ENCODE assay signal across 9 cellular contexts in genomic region chr3:122952509-122952908, GRCh38.
DNase-seq lines count a peak whose midpoint lies in the region; ATAC-seq and TF ChIP-seq lines count a peak whose summit lies in the region.
"Had no signal": no experiment of that assay in that cellular context is flagged by ENCODE, and none has a peak within 500 bp of the region (broad histone marks: within the 10 kb centered on the region; RNA-seq: fewer than 3 reads in every experiment).

No MANE protein-coding gene starts in this region.

- DNase-seq in GM13976 (ENCODE audit: low spot score) (peak; percentile 59), SK-N-SH (no peak), left colon (no peak), GM13977 (ENCODE audit: low spot score) (no peak)
- DNase-seq in stimulated activated CD4-positive, alpha-beta T cell treated with anti-CD3 and anti-CD28 coated beads, Interleukin-2, amount 100 ng/mL, for 48 hours, result no peak
- DNase-seq in activated naive CD4-positive, alpha-beta T cell treated with anti-CD3 and anti-CD28 coated beads, Interleukin-2, amount 50 U/mL, for 16 hours, result no peak

- peaks cover 0 to 8% of the 10 kb centered on the region in 2 experiments; a peak in 1 of 4 replicates for H3K4me1 ChIP-seq in SK-N-SH (ENCODE audit: control insufficient read depth in 1 of 2, insufficient read depth in 2 of 2, low read depth in 1 of 2, low read length in 1 of 2)

- WGBS in SK-N-SH (ENCODE audit: low lambda C conversion rate), result 81% methylated on average over 3 of the region's 3 CpGs

- H2AFZ ChIP-seq in SK-N-SH (ENCODE audit: low read depth), result no peak overlapping the region

- TF ChIP-seq EP300 in SK-N-SH (IDR thresholded peaks at IDR 0.05; ENCODE audit: borderline replicate concordance in 1 of 2, low read depth in 1 of 2, low read length in 1 of 2), result no peak

- no peaks in the 10 kb centered on the region for H4K20me1 ChIP-seq in SK-N-SH (ENCODE audit: insufficient read depth)

- no peak overlapping the region for H3K4me3 ChIP-seq in SK-N-SH (ENCODE audit: low read depth in 2 of 2, low read length in 1 of 2)
- H3K4me3 ChIP-seq: thoracic aorta had no signal

- H3K9ac ChIP-seq in SK-N-SH, result no peak overlapping the region

- H3F3A ChIP-seq in SK-N-SH (replicated peaks; ENCODE audit: insufficient read depth), result no peaks in the 10 kb centered on the region

- H3K36me3 ChIP-seq in SK-N-SH (replicated peaks in 1 of 2; ENCODE audit: control insufficient read depth in 1 of 2, insufficient read depth in 2 of 2, low read length in 1 of 2), result no peaks in the 10 kb centered on the region
- H3K36me3 ChIP-seq: thoracic aorta had no signal

- intact Hi-C loops in left colon (cut with DNase I, micrococcal nuclease), result no loop called here

- no peak overlapping the region for H3K27ac ChIP-seq in SK-N-SH (ENCODE audit: low read depth in 2 of 2, low read length in 1 of 2)
- H3K27ac ChIP-seq: thoracic aorta had no signal

- no peaks in the 10 kb centered on the region for H3K27me3 ChIP-seq in SK-N-SH (ENCODE audit: insufficient read depth)

- no peaks in the 10 kb centered on the region for H3K9me3 ChIP-seq in SK-N-SH
- H3K9me3 ChIP-seq: thoracic aorta had no signal

- TF ChIP-seq CTCF in GM13976 (IDR thresholded peaks at IDR 0.05; ENCODE audit: borderline replicate concordance, control extremely low read depth, extremely low read depth, insufficient read depth, missing control alignments) (no peak), SK-N-SH (IDR thresholded peaks at IDR 0.05) (peak; percentile 10; the same call in 1 of the 2 replicates), GM13977 (IDR thresholded peaks at IDR 0.05; ENCODE audit: extremely low read depth, insufficient read depth, missing control alignments) (no peak)

- CTCF ChIA-PET in SK-N-SH (lab: Yijun Ruan, JAX), result interaction anchor here (1.0 to 11.3 kb wide), 5 partner anchors 10 to 566 kb away, joined by 3 to 106 read pairs (median 4); no protein-coding TSS in a partner anchor

- in situ Hi-C loops in GM13976 (cut with MboI; ENCODE audit: low sequenced_read_pairs, unreplicated experiment), result no loop called here
- in situ Hi-C loops in GM13977 (cut with MboI; ENCODE audit: low pct_unique_long_range_greater_than_20kb, low sequenced_read_pairs, unreplicated experiment), result no loop called here

- no peaks in the 10 kb centered on the region for H3K9me2 ChIP-seq in SK-N-SH

- TF ChIP-seq RAD21 in SK-N-SH (IDR thresholded peaks at IDR 0.05; ENCODE audit: low read length), result no peak

- H3K79me2 ChIP-seq in SK-N-SH (ENCODE audit: insufficient read depth), result no peaks in the 10 kb centered on the region

- POLR2A ChIA-PET in SK-N-SH (lab: Yijun Ruan, JAX), result no interaction called here

- peak; percentile 65 for ATAC-seq in HG03060 (IDR thresholded peaks at IDR 0.05; ENCODE audit: low read depth, unreplicated experiment)
- peak; percentile 64 for ATAC-seq in left colon
- ATAC-seq in HG03280 (IDR thresholded peaks at IDR 0.05; ENCODE audit: unreplicated experiment), result no peak

- H3K4me2 ChIP-seq in SK-N-SH, result no peak overlapping the region

TF ChIP-seq in SK-N-SH, 30 proteins besides CTCF, POLR2A, EP300 and RAD21:
- TF ChIP-seq FOSL2 (IDR thresholded peaks at IDR 0.05; ENCODE audit: borderline replicate concordance, low read depth) (peak; percentile 5; the same call in 1 of the 2 replicates), NRF1 (IDR thresholded peaks at IDR 0.05; ENCODE audit: low read depth, low read length) (no peak)
